7 cellular contexts compared by ENCODE assay signal in the genomic region with DNA sequence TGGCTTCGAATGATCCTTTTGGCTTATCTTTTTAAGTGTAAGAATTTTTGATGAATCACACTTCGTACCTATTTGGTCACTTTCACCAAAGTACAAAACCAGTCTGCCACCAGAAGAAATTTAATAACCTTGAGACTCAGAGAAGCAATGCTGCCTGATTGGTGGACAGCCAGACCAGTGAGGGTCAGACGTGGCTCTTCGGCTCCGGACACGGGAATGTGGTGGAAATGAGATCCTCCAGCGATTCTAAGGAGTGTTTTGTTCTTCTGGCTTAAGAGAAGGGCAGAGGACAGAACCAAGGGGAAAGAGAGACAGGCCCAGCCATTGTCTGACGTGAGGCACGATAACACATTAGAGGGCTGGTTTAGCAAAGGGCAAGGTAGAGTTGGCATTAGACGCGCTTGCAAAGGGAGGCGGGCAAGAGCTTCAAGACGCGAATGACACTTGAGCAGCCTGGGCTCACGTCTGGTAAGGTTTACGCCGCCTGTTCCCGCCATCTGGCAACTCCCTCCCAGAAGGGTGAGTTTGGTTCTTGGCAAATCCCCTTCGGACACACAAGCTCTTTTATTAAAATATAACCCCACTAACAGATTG. TPM values are rescaled to one million over a fixed set of nuclear protein-coding genes. Genes with fewer than 3 reads are reported as not detected.
DNase-seq lines count a peak whose midpoint lies in the region; FAIRE-seq and TF ChIP-seq lines count a peak whose summit lies in the region.

No MANE protein-coding gene starts in this region.

- H4K20me1 ChIP-seq in keratinocyte (ENCODE audit: control insufficient read depth, extremely low read depth, insufficient read depth, low read length) = no peaks in the 10 kb centered on the region

- H3K4me1 ChIP-seq in HAP-1 (peaks cover 13% of the 10 kb centered on the region), ascending aorta (no peaks in the 10 kb centered on the region), keratinocyte (ENCODE audit: control insufficient read depth, extremely low read depth, insufficient read depth, low read length) (peaks cover 11% of the 10 kb centered on the region), stomach smooth muscle (ENCODE audit: control insufficient read depth, insufficient read depth, low read length) (peaks cover 10% of the 10 kb centered on the region)

- no peaks in the 10 kb centered on the region for H3K27me3 ChIP-seq in HAP-1 (ENCODE audit: low read depth)
- no peaks in the 10 kb centered on the region for H3K27me3 ChIP-seq in ascending aorta
- no peaks in the 10 kb centered on the region for H3K27me3 ChIP-seq in keratinocyte (ENCODE audit: control insufficient read depth, extremely low read depth, insufficient read depth, low read length)
- no peaks in the 10 kb centered on the region for H3K27me3 ChIP-seq in stomach smooth muscle (ENCODE audit: control insufficient read depth in 1 of 2, insufficient read depth in 2 of 2, low read length in 2 of 2)

- dilution Hi-C loops in keratinocyte (cut with MboI; ENCODE audit: extremely low pct_ligation_motif_present, low sequenced_read_pairs) = no loop called here

- H3K9me3 ChIP-seq in HAP-1 (no peaks in the 10 kb centered on the region), ascending aorta (no peaks in the 10 kb centered on the region), keratinocyte (ENCODE audit: control insufficient read depth, low read depth, low read length) (no peaks in the 10 kb centered on the region), stomach smooth muscle (ENCODE audit: control insufficient read depth in 2 of 2, low read length in 2 of 2) (no peaks in the 10 kb centered on the region)

- H2AFZ ChIP-seq in keratinocyte (ENCODE audit: control insufficient read depth, low read length) = peak overlapping the region; percentile 62

- in situ Hi-C loops in HAP-1 (cut with MboI; ENCODE audit: low sequenced_read_pairs) = no loop called here

- H3K4me2 ChIP-seq in keratinocyte (ENCODE audit: control insufficient read depth, extremely low read depth, insufficient read depth, low read depth, low read length) = peak overlapping the region; percentile 82

- no peaks in the 10 kb centered on the region for H3K36me3 ChIP-seq in HAP-1 (replicated peaks)
- H3K36me3 ChIP-seq in ascending aorta = no peaks in the 10 kb centered on the region
- H3K36me3 ChIP-seq in keratinocyte (ENCODE audit: control insufficient read depth in 2 of 2, extremely low read depth in 1 of 2, insufficient read depth in 2 of 2, low read length in 2 of 2) = no peaks in the 10 kb centered on the region
- no peaks in the 10 kb centered on the region for H3K36me3 ChIP-seq in stomach smooth muscle (ENCODE audit: control insufficient read depth in 2 of 2, insufficient read depth in 2 of 2, low read length in 2 of 2)

- DNase-seq in HAP-1 (ENCODE audit: low spot score in 2 of 2) (no peak), NCI-H2029 treated with DMSO at 0.1 percent for 48 hours (lab: John Stamatoyannopoulos, UW) (peak; percentile 88), ascending aorta (ENCODE audit: low spot score in 2 of 2) (no peak), keratinocyte (ENCODE audit: low read depth, low spot score) (no peak), NCI-H128 (lab: John Stamatoyannopoulos, UW; ENCODE audit: unreplicated experiment) (no peak)

- no peak for TF ChIP-seq CTCF in ascending aorta (IDR thresholded peaks at IDR 0.05)
- no peak for TF ChIP-seq CTCF in keratinocyte (optimal IDR thresholded peaks at IDR 0.05 in 1 of 3, IDR thresholded peaks at IDR 0.05 in 1 of 3, conservative IDR thresholded peaks at IDR 0.05 in 1 of 3; ENCODE audit: extremely low read depth in 1 of 3, insufficient read depth in 2 of 3, low read length in 3 of 3)

- H3K4me3 ChIP-seq in HAP-1 (peak overlapping the region; percentile 9; the same call in 1 of the 2 replicates), ascending aorta (peak overlapping the region; percentile 52 to 59), keratinocyte (ENCODE audit: control insufficient read depth in 2 of 3, extremely low read depth in 1 of 3, insufficient read depth in 2 of 3, low read depth in 1 of 3, low read length in 3 of 3) (peak overlapping the region; percentile 14 to 62 (median 15)), stomach smooth muscle (ENCODE audit: low read length in 2 of 2) (peak overlapping the region; percentile 56 to 78)

- H3K9ac ChIP-seq in keratinocyte (ENCODE audit: control insufficient read depth, extremely low read depth, insufficient read depth, low read length) (peak overlapping the region; percentile 86), stomach smooth muscle (ENCODE audit: low read length in 2 of 2) (peak overlapping the region; percentile 61 to 71)

- no peaks in the 10 kb centered on the region for H3K79me2 ChIP-seq in keratinocyte (ENCODE audit: control insufficient read depth, insufficient read depth, low read length)

- H3K9me1 ChIP-seq in keratinocyte (ENCODE audit: control insufficient read depth, extremely low read depth, insufficient read depth, low read length) = no peaks in the 10 kb centered on the region

- peak; percentile 85 for FAIRE-seq in G401.6 (lab: Jason Lieb, UNC)
- peak; percentile 46 for FAIRE-seq in keratinocyte (lab: Jason Lieb, UNC)

- intact Hi-C loops in ascending aorta (cut with DNase I) = loop anchor here (1.0 to 5.0 kb wide), 2 partner anchors 51 to 162 kb away; no protein-coding TSS in a partner anchor

- peak overlapping the region; percentile 22 to 55 for H3K27ac ChIP-seq in ascending aorta
- peak overlapping the region; percentile 98 for H3K27ac ChIP-seq in keratinocyte (ENCODE audit: control insufficient read depth, insufficient read depth, low read length)
- H3K27ac ChIP-seq in stomach smooth muscle (ENCODE audit: low read length) = peak overlapping the region; percentile 70

RNA-seq across cellular contexts. Expression of gene EZR, which starts 49.9 kb away (rescaled TPM):
- total RNA-seq in ascending aorta = 49.7 TPM
- 261 to 315 TPM (median 277 TPM) in 3 replicates for polyA plus RNA-seq in keratinocyte
- polyA plus RNA-seq in keratinocyte (2011; ENCODE audit: low read depth) = 132 TPM
- polyA plus RNA-seq in keratinocyte (2011; cell fraction: cytosol; rRNA removed) = 255 and 263 TPM in 2 replicates
- 396 and 431 TPM in 2 replicates for polyA plus RNA-seq in keratinocyte (2011; cell fraction: nucleus; rRNA removed)
- 252 and 297 TPM in 2 replicates for polyA plus RNA-seq in keratinocyte (2012; ENCODE audit: low replicate concordance)
- polyA minus RNA-seq in keratinocyte = 201 to 226 TPM (median 219 TPM) in 3 replicates
- 188 TPM for polyA minus RNA-seq in keratinocyte (2011; cell fraction: cytosol; rRNA and poly(A)+ RNA removed)
- polyA minus RNA-seq in keratinocyte (2011; cell fraction: nucleus; rRNA and poly(A)+ RNA removed) = 136 and 235 TPM in 2 replicates

Comparison
In these comparisons a context has a peak if more than half of its experiments do, and no peak if none do; other contexts are left out.
1. H3K4me3 ChIP-seq: peak in every context shown above with its lines; median percentile 67 in stomach smooth muscle; 56 in ascending aorta; 15 in keratinocyte; 9 in HAP-1.
2. H3K27ac ChIP-seq: peak in every context shown above with its lines; median percentile 98 in keratinocyte; 70 in stomach smooth muscle; 38 in ascending aorta.